ENCODE assay signal across 30 cellular contexts in genomic region chr12:107661830-107662229, GRCh38. TPM values are rescaled to one million over a fixed set of nuclear protein-coding genes. Genes with fewer than 3 reads are reported as not detected.
A peak's percentile ranks its signal among the peaks of the same experiment; 100 is the strongest.
DNase-seq lines count a peak whose midpoint lies in the region; ATAC-seq, FAIRE-seq and TF ChIP-seq lines count a peak whose summit lies in the region.
"Had no signal": no experiment of that assay in that cellular context is flagged by ENCODE, and none has a peak within 500 bp of the region (broad histone marks: within the 10 kb centered on the region; RNA-seq: fewer than 3 reads in every experiment).

No MANE protein-coding gene starts in this region.

- ATAC-seq in GM21825 (IDR thresholded peaks at IDR 0.05; ENCODE audit: unreplicated experiment) (peak; percentile 54), upper lobe of left lung (ENCODE audit: low FRiP score in 2 of 2) (no peak), HG02840 (IDR thresholded peaks at IDR 0.05; ENCODE audit: low FRiP score, unreplicated experiment) (no peak)
- ATAC-seq: activated CD8-positive, alpha-beta memory T cell treated with anti-CD3 and anti-CD28 coated beads, Interleukin-2, amount 10 ng/mL, durations not matched to agents 7 days and 5 days; activated naive CD8-positive, alpha-beta T cell treated with anti-CD3 and anti-CD28 coated beads, Interleukin-2, amount 50 U/mL, for 24 hours; activated T-cell treated with anti-CD3 and anti-CD28 coated beads, Interleukin-2, amount 50 U/mL, for 4 hours; naive thymus-derived CD4-positive, alpha-beta T cell had no signal

- no peak for TF ChIP-seq EP300 in upper lobe of left lung (IDR thresholded peaks at IDR 0.05)

- H3K4me3 ChIP-seq in upper lobe of left lung (no peak overlapping the region), colonic mucosa (no peak overlapping the region)
- H3K4me3 ChIP-seq: esophagus muscularis mucosa, SK-N-MC, transverse colon had no signal

- H3K4me1 ChIP-seq in upper lobe of left lung (no peaks in the 10 kb centered on the region), colonic mucosa (no peaks in the 10 kb centered on the region)
- H3K4me1 ChIP-seq: BE2C, esophagus muscularis mucosa, transverse colon had no signal

- H3K9ac ChIP-seq in colonic mucosa (ENCODE audit: low read depth in 2 of 2, low read length in 2 of 2), result no peak overlapping the region

- DNase-seq in CD1c-positive myeloid dendritic cell (ENCODE audit: extremely low spot score) (peak; percentile 54), GM13976 (ENCODE audit: low spot score) (peak; percentile 50), dermis blood vessel endothelial cell (peak; percentile 70), upper lobe of left lung (no peak), H54 (ENCODE audit: insufficient read length, low spot score) (no peak), colonic mucosa (no peak)
- DNase-seq: ACHN; activated CD4-positive, alpha-beta T cell treated with anti-CD3 and anti-CD28 coated beads, Interleukin-2, amount 50 U/mL, for 1 hour; activated CD8-positive, alpha-beta memory T cell treated with anti-CD3 and anti-CD28 coated beads, Interleukin-2, amount 10 ng/mL, durations not matched to agents 7 days and 5 days; activated gamma-delta T cell treated with Interleukin-2 at 50 U/mL for 16 hours; activated naive CD8-positive, alpha-beta T cell treated with anti-CD3 and anti-CD28 coated beads, Interleukin-2, amount 50 U/mL, for 24 hours; activated T-cell treated with anti-CD3 and anti-CD28 coated beads, Interleukin-2, amount 50 U/mL, for 4 hours; BE2C; central memory CD4-positive, alpha-beta T cell; COR-L47; DMS53; endodermal cell; foreskin fibroblast; naive thymus-derived CD4-positive, alpha-beta T cell; NCI-H1105 treated with DMSO at 0.1 percent for 48 hours; NCI-H187 treated with DMSO at 0.1 percent for 48 hours; NCI-H526; stimulated activated CD4-positive, alpha-beta T cell treated with anti-CD3 and anti-CD28 coated beads, Interleukin-4, amount 100 ng/mL, for 1 hour; transverse colon had no signal

- in situ Hi-C loops in GM13976 (cut with MboI; ENCODE audit: low sequenced_read_pairs, unreplicated experiment), result no loop called here

- no peak for FAIRE-seq in H54 (lab: Jason Lieb, UNC)
- FAIRE-seq: GM19239, keratinocyte had no signal

- H3K9me3 ChIP-seq in upper lobe of left lung (no peaks in the 10 kb centered on the region), colonic mucosa (no peaks in the 10 kb centered on the region)
- H3K9me3 ChIP-seq: BE2C, esophagus muscularis mucosa, transverse colon had no signal

- TF ChIP-seq CTCF in GM13976 (IDR thresholded peaks at IDR 0.05; ENCODE audit: borderline replicate concordance, control extremely low read depth, extremely low read depth, insufficient read depth, missing control alignments) (no peak), upper lobe of left lung (IDR thresholded peaks at IDR 0.05) (no peak), colonic mucosa (IDR thresholded peaks at IDR 0.05) (no peak)

- intact Hi-C loops in colonic mucosa (cut with DNase I), result no loop called here

- H3K27ac ChIP-seq in upper lobe of left lung, result no peak overlapping the region
- no peak overlapping the region for H3K27ac ChIP-seq in colonic mucosa
- H3K27ac ChIP-seq: esophagus muscularis mucosa, SK-N-MC, transverse colon had no signal

- H3K36me3 ChIP-seq in upper lobe of left lung, result no peaks in the 10 kb centered on the region
- H3K36me3 ChIP-seq in colonic mucosa, result no peaks in the 10 kb centered on the region
- H3K36me3 ChIP-seq: BE2C, esophagus muscularis mucosa, transverse colon had no signal

- no peaks in the 10 kb centered on the region for H3K27me3 ChIP-seq in upper lobe of left lung
- no peaks in the 10 kb centered on the region for H3K27me3 ChIP-seq in colonic mucosa
- H3K27me3 ChIP-seq: BE2C, transverse colon had no signal

- WGBS in upper lobe of left lung, 2 donors, result 63 to 76% methylated on average over 3 of the region's 3 CpGs

- TF ChIP-seq POLR2A in upper lobe of left lung (IDR thresholded peaks at IDR 0.05) (no peak), H54 (IDR thresholded peaks at IDR 0.05; ENCODE audit: low read depth, low read length) (no peak)

RNA-seq across cellular contexts. Expression of gene PWP1, which starts 23.8 kb away (rescaled TPM):
- total RNA-seq in dermis blood vessel endothelial cell, result 118 and 160 TPM in 2 replicates
- 10 to 100 TPM; 23.6 to 87.0 (median 39.3) TPM for total RNA-seq in upper lobe of left lung
- 10 to 100 TPM; 19.7 to 23.8 TPM for total RNA-seq in colonic mucosa

Comparison
In these comparisons a context has a peak if more than half of its experiments do, and no peak if none do; other contexts are left out.
1. DNase-seq: peak in CD1c-positive myeloid dendritic cell (single experiment), GM13976 (single experiment) and dermis blood vessel endothelial cell (single experiment); none in upper lobe of left lung (0 of 2), H54 (single experiment) and colonic mucosa (single experiment).